ENCODE assay signal across 13 cellular contexts in the genomic region with DNA sequence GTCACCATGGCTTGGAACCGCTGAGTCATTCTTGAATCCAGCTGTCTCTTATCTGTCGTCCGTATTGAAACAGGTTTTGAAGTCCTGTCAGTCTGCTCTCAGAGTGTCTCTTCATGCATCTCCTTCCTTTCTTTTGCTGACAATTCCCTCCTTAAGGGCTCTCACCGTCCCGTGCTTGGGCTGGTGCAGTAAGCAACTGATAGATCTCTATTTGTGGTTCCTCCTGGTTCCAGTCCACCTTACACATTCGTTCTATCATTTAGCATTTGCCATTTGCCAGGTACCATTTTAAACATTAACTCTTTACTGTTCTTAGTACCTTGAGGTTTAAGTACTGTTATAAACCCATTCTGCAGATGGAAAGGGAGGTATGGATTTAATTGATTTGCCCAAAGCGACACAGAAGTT.
DNase-seq lines count a peak whose midpoint lies in the region; ATAC-seq and TF ChIP-seq lines count a peak whose summit lies in the region.
"Had no signal": no experiment of that assay in that cellular context is flagged by ENCODE, and none has a peak within 500 bp of the region (broad histone marks: within the 10 kb centered on the region; RNA-seq: fewer than 3 reads in every experiment).

No MANE protein-coding gene starts in this region.

- no peaks in the 10 kb centered on the region for H3K27me3 Mint-ChIP-seq in CD8-positive, alpha-beta memory T cell
- H3K27me3 Mint-ChIP-seq in nephron (ENCODE audit: low read depth): no peaks in the 10 kb centered on the region

- no peak overlapping the region for H3K27ac ChIP-seq in CD8-positive, alpha-beta memory T cell (ENCODE audit: low read depth, low read length)

- no peaks in the 10 kb centered on the region for H3K9me3 Mint-ChIP-seq in CD8-positive, alpha-beta memory T cell
- no peaks in the 10 kb centered on the region for H3K9me3 Mint-ChIP-seq in nephron

- DNase-seq in CD8-positive, alpha-beta memory T cell: no peak
- DNase-seq in HUDEP-2 (lab: John Stamatoyannopoulos, UW; ENCODE audit: unreplicated experiment in 76 of 76) (peak in 58 of 76 experiments; percentile 12 to 85 (median 54)), cardiac fibroblast (ENCODE audit: low read depth in 2 of 2) (peak; percentile 25 to 36), retina (no peak), SKM-1 treated with dmso at 0.1 percent for 144 hours (lab: John Stamatoyannopoulos, UW; ENCODE audit: unreplicated experiment) (no peak)
- DNase-seq: GOT3, head of caudate nucleus, NCI-H748 treated with DMSO at 0.1 percent for 48 hours, stomach, SW 1271 had no signal

- ATAC-seq in GM18907 (IDR thresholded peaks at IDR 0.05; ENCODE audit: unreplicated experiment): no peak
- ATAC-seq in GM19467 (IDR thresholded peaks at IDR 0.05; ENCODE audit: unreplicated experiment): no peak

- peak overlapping the region in 6 of 8 donors; percentile 31 to 91 (median 68) for H3K27ac Mint-ChIP-seq in CD8-positive, alpha-beta memory T cell
- peak overlapping the region in 2 of 3 experiments; percentile 29 to 64 for H3K27ac Mint-ChIP-seq in nephron

- peaks cover 77% of the 10 kb centered on the region for H3K4me1 ChIP-seq in CD8-positive, alpha-beta memory T cell (ENCODE audit: insufficient read depth, low read length)

- H3K9me3 ChIP-seq in CD8-positive, alpha-beta memory T cell (ENCODE audit: low read length): no peaks in the 10 kb centered on the region
- H3K9me3 ChIP-seq: stomach had no signal

- POLR2A ChIA-PET in CD8-positive, alpha-beta memory T cell (lab: Charles Lee): no interaction called here

- TF ChIP-seq CTCF in cardiac fibroblast (IDR thresholded peaks at IDR 0.05; ENCODE audit: low read depth, low read length) (no peak), nephron (IDR thresholded peaks at IDR 0.05; ENCODE audit: unreplicated experiment in 3 of 3) (no peak)

- H3K27me3 ChIP-seq in CD8-positive, alpha-beta memory T cell (ENCODE audit: insufficient read depth, low read length, poor library complexity, severe bottlenecking): no peaks in the 10 kb centered on the region
- H3K27me3 ChIP-seq: stomach had no signal

- CTCF ChIA-PET in CD8-positive, alpha-beta memory T cell (lab: Charles Lee): no interaction called here

- H3K4me3 Mint-ChIP-seq in CD8-positive, alpha-beta memory T cell: peak overlapping the region in 2 of 7 donors; percentile 37 to 52
- no peak overlapping the region for H3K4me3 Mint-ChIP-seq in nephron

- H3K36me3 ChIP-seq in CD8-positive, alpha-beta memory T cell (ENCODE audit: insufficient read depth, low read length): no peaks in the 10 kb centered on the region
- H3K36me3 ChIP-seq: stomach had no signal

- H3K4me1 Mint-ChIP-seq in CD8-positive, alpha-beta memory T cell: peaks cover 83 to 96% (median 93%) of the 10 kb centered on the region in 3 donors
- H3K4me1 Mint-ChIP-seq in nephron: peaks cover 87% of the 10 kb centered on the region

- H3K4me3 ChIP-seq in CD8-positive, alpha-beta memory T cell (ENCODE audit: low read length): no peak overlapping the region
- no peak overlapping the region for H3K4me3 ChIP-seq in cardiac fibroblast (replicated peaks in 1 of 2; ENCODE audit: low read depth in 2 of 2, low read length in 2 of 2)
- H3K4me3 ChIP-seq: stomach had no signal

- H3K36me3 Mint-ChIP-seq in CD8-positive, alpha-beta memory T cell: peaks cover 0 to 24% (median 8%) of the 10 kb centered on the region in 3 donors
- H3K36me3 Mint-ChIP-seq in nephron (ENCODE audit: low read depth): peaks cover 3% of the 10 kb centered on the region

Comparison
In these comparisons a context has a peak if more than half of its experiments do, and no peak if none do; other contexts are left out.
1. DNase-seq: peak in HUDEP-2 (58 of 76) and cardiac fibroblast (2 of 2); none in CD8-positive, alpha-beta memory T cell (0 of 5), retina (single experiment) and SKM-1 treated with dmso at 0.1 percent for 144 hours (single experiment).